Comparison of ENCODE assay signal across 8 cellular contexts in the genomic region with DNA sequence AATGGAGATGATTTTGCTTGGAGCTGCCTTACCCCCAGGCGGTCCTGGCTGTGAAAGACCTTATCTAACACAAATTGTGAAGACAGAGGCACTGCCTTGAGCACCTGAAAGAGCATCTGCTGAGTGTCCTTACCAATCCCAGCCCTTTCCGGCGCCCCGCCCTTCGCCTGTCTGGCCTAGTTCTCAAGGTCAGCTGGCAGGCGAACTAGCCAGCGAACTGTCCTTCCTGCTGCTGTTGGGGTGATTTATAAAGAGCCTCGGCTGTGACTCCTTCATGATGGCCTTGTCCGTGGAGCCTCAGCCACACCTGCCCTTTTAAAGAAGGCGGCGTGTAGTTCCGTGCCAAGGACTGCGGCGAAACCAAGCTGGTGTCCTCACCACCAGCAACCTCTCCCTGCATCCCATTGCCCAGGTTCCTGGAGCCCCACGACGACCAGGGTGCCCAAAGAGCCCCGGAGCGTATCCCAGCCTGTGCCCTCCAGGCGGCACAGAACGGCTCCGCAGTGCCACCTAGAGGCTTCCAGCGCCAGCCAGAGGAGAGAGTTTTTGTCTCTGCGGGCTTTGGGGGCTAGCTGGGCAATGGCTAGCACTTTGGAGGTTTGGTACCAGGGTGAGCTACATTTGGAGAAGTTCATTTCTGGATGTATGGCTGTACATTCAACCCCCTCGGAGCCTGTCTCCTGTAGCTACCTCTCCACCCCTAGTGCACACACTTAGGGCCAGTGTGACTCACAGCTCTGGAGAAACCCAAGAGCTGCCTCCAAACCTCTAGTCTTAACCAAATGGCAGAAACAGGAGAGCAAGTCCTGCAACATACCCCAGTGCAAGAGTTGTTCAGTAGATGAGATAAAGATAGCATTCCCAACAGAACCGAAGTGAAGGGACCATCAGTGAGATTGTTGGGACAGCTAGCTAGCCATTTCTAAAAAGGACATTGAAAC. TPM values are rescaled to one million over a fixed set of nuclear protein-coding genes. Genes with fewer than 3 reads are reported as not detected.
DNase-seq lines count a peak whose midpoint lies in the region; ATAC-seq and TF ChIP-seq lines count a peak whose summit lies in the region.

No MANE protein-coding gene starts in this region.

- H3K4me3 ChIP-seq in Karpas-422 (ENCODE audit: low read length), result no peak overlapping the region
- H3K4me3 ChIP-seq in mucosa of descending colon, result no peak overlapping the region
- no peak overlapping the region for H3K4me3 ChIP-seq in uterus

- no peaks in the 10 kb centered on the region for H3K79me2 ChIP-seq in Karpas-422 (ENCODE audit: low read length)

- H3K27me3 ChIP-seq in Karpas-422 (ENCODE audit: low read length), result no peaks in the 10 kb centered on the region
- no peaks in the 10 kb centered on the region for H3K27me3 ChIP-seq in uterus

- no peaks in the 10 kb centered on the region for H3K9me3 ChIP-seq in Karpas-422 (ENCODE audit: low read length)
- H3K9me3 ChIP-seq in mucosa of descending colon, result no peaks in the 10 kb centered on the region
- no peaks in the 10 kb centered on the region for H3K9me3 ChIP-seq in uterus

- DNase-seq in D341Med (ENCODE audit: low spot score), result peak; percentile 77
- DNase-seq in Karpas-422, result peak; percentile 65
- DNase-seq in activated CD4-positive, alpha-beta T cell treated with anti-CD3 and anti-CD28 coated beads for 24 hours (ENCODE audit: low read depth in 2 of 2), result peak; percentile 18 to 22
- peak; percentile 13 for DNase-seq in effector CD8-positive, alpha-beta T cell (lab: John Stamatoyannopoulos, UW)
- DNase-seq in mucosa of descending colon, result peak in 2 of 3 donors; percentile 23 to 45
- peak in 1 of 2 donors; percentile 17 for DNase-seq in uterus

- intact Hi-C loops in mucosa of descending colon (cut with DNase I, micrococcal nuclease), result no loop called here
- intact Hi-C loops in uterus (cut with DNase I; ENCODE audit: low total_unique reads), result no loop called here

- TF ChIP-seq CTCF in mucosa of descending colon (IDR thresholded peaks at IDR 0.05), result peak; percentile 10
- peak in 3 of 4 experiments; percentile 8 to 30 (median 11) for TF ChIP-seq CTCF in uterus (IDR thresholded peaks at IDR 0.05)

- no peak for TF ChIP-seq POLR2A in uterus (IDR thresholded peaks at IDR 0.05)

- no peak overlapping the region for H3K4me2 ChIP-seq in Karpas-422 (ENCODE audit: low read depth, low read length, poor library complexity, severe bottlenecking)

- no peaks in the 10 kb centered on the region for H4K20me1 ChIP-seq in Karpas-422 (ENCODE audit: insufficient read depth, low read depth, low read length)

- H3K27ac ChIP-seq in Karpas-422 (ENCODE audit: low read length) (no peak overlapping the region), uterus (no peak overlapping the region)

- ATAC-seq in GM19463 (IDR thresholded peaks at IDR 0.05; ENCODE audit: unreplicated experiment), result peak; percentile 78
- peak; percentile 70 for ATAC-seq in mucosa of descending colon
- no peak for ATAC-seq in HG03571 (IDR thresholded peaks at IDR 0.05; ENCODE audit: unreplicated experiment)

- no peak overlapping the region for H2AFZ ChIP-seq in Karpas-422 (ENCODE audit: low read length)

- no peaks in the 10 kb centered on the region for H3K9me2 ChIP-seq in Karpas-422 (replicated peaks; ENCODE audit: insufficient read depth, low read length)

- H3K36me3 ChIP-seq in Karpas-422 (ENCODE audit: insufficient read depth, low read length) (no peaks in the 10 kb centered on the region), mucosa of descending colon (ENCODE audit: low read depth) (no peaks in the 10 kb centered on the region), uterus (no peaks in the 10 kb centered on the region)

- no peak overlapping the region for H3K9ac ChIP-seq in Karpas-422 (ENCODE audit: low read length)

- H3K4me1 ChIP-seq in Karpas-422 (ENCODE audit: low read length) (no peaks in the 10 kb centered on the region), mucosa of descending colon (ENCODE audit: low read depth) (no peaks in the 10 kb centered on the region), uterus (no peaks in the 10 kb centered on the region)

RNA-seq across cellular contexts. Expression of a gene that starts 36.8 kb away (rescaled TPM):
- total RNA-seq in Karpas-422 (2014; rRNA removed; shearing (Covaris generic); ENCODE audit: low replicate concordance), result 19.1 and 49.8 TPM in 2 replicates
- 10 to 100 TPM; 11.9 to 18.9 (median 16.7) TPM for total RNA-seq in mucosa of descending colon
- total RNA-seq in uterus, result 10 to 100 TPM; 12.9 to 79.2 (median 23.7) TPM
